16 cellular contexts compared by ENCODE assay signal in the genomic region with DNA sequence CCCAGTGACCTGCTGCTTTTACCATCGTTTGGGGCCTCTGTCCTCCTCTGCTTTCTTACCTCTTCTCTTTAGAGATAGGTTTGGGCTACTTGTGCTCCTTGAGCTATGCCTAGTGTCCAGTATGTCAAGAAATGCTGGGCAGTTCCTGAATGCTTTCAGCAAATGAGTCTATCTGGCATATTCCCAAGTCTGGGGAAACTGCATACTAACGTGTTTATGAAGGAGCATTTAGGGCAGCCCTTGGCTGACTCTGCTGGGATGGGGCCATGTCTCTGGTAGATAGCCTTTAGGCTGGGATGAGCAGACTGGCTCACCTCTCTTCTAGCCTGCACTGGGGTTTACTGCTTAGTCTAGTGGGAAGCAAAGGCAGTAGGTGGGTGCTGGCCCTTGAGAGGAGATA. TPM values are rescaled to one million over a fixed set of nuclear protein-coding genes. Genes with fewer than 3 reads are reported as not detected.
DNase-seq lines count a peak whose midpoint lies in the region; ATAC-seq and TF ChIP-seq lines count a peak whose summit lies in the region.
"Had no signal": no experiment of that assay in that cellular context is flagged by ENCODE, and none has a peak within 500 bp of the region (broad histone marks: within the 10 kb centered on the region; RNA-seq: fewer than 3 reads in every experiment).

No MANE protein-coding gene starts in this region.

- in situ Hi-C loops in brain microvascular endothelial cell (cut with HindIII; ENCODE audit: low pct_ligation_motif_present, low sequenced_read_pairs): no loop called here

- H3K27me3 ChIP-seq in left ventricle myocardium inferior (ENCODE audit: low read depth) (no peaks in the 10 kb centered on the region), brain microvascular endothelial cell (replicated peaks) (no peaks in the 10 kb centered on the region)
- H3K27me3 ChIP-seq: heart left ventricle, upper lobe of left lung had no signal

- WGBS in urinary bladder: 20% methylated on average over 2 of the region's 2 CpGs

- peak overlapping the region; percentile 22 for H3K27ac ChIP-seq in left ventricle myocardium inferior (replicated peaks)
- no peak overlapping the region for H3K27ac ChIP-seq in brain microvascular endothelial cell
- peak overlapping the region; percentile 12 for H3K27ac ChIP-seq in urinary bladder (ENCODE audit: low read depth)
- H3K27ac ChIP-seq: heart left ventricle, upper lobe of left lung had no signal

- H3K36me3 ChIP-seq in left ventricle myocardium inferior (peaks cover 34% of the 10 kb centered on the region), brain microvascular endothelial cell (replicated peaks) (no peaks in the 10 kb centered on the region), urinary bladder (ENCODE audit: insufficient read depth) (no peaks in the 10 kb centered on the region)

- H3K4me3 ChIP-seq in left ventricle myocardium inferior (no peak overlapping the region), brain microvascular endothelial cell (ENCODE audit: low read depth, low read length) (no peak overlapping the region), urinary bladder (ENCODE audit: low read depth, low read length) (no peak overlapping the region)
- H3K4me3 ChIP-seq: heart left ventricle, upper lobe of left lung had no signal

- ATAC-seq in left ventricle myocardium superior (no peak), GM21526 (IDR thresholded peaks at IDR 0.05; ENCODE audit: low FRiP score, unreplicated experiment) (no peak)
- ATAC-seq: HCT116, heart left ventricle, left colon had no signal

- TF ChIP-seq CTCF in left ventricle myocardium inferior (IDR thresholded peaks at IDR 0.05; ENCODE audit: borderline replicate concordance) (no peak), brain microvascular endothelial cell (IDR thresholded peaks at IDR 0.05; ENCODE audit: low read depth, low read length, missing control alignments) (no peak)

- DNase-seq in left ventricle myocardium inferior (no peak), left ventricle myocardium superior (no peak), brain microvascular endothelial cell (peak; percentile 41), iris pigment epithelial cell (ENCODE audit: low read depth) (peak; percentile 88), GF-D8 (lab: John Stamatoyannopoulos, UW) (no peak)
- DNase-seq in stimulated activated CD8-positive, alpha-beta memory T cell treated with anti-CD3 and anti-CD28 coated beads, Interleukin-4, amount 100 ng/mL, for 48 hours: no peak
- DNase-seq: activated CD8-positive, alpha-beta memory T cell treated with anti-CD3 and anti-CD28 coated beads, Interleukin-2, amount 50 U/mL, for 48 hours; DND-41; heart left ventricle; left colon; NCI-H2171 treated with DMSO at 0.1 percent for 48 hours; small intestine; upper lobe of left lung had no signal

- intact Hi-C loops in left ventricle myocardium inferior (cut with micrococcal nuclease): no loop called here
- intact Hi-C loops in left ventricle myocardium superior (cut with micrococcal nuclease): no loop called here

- H3K9me3 ChIP-seq in left ventricle myocardium inferior (replicated peaks): no peaks in the 10 kb centered on the region
- H3K9me3 ChIP-seq: heart left ventricle, upper lobe of left lung had no signal

- H3K4me1 ChIP-seq in left ventricle myocardium inferior: peaks cover 67% of the 10 kb centered on the region
- peaks cover 3% of the 10 kb centered on the region for H3K4me1 ChIP-seq in urinary bladder (ENCODE audit: insufficient read depth)

RNA-seq across cellular contexts. Expression of a gene that starts 43.7 kb away (rescaled TPM):
- total RNA-seq in left ventricle myocardium inferior (3.2 TPM), left ventricle myocardium superior (3.3 TPM), urinary bladder (0.26 TPM)
- 8.3 TPM for polyA plus RNA-seq in urinary bladder

Comparison
In these comparisons a context has a peak if more than half of its experiments do, and no peak if none do; other contexts are left out.
1. DNase-seq: peak in brain microvascular endothelial cell (single experiment) and iris pigment epithelial cell (single experiment); none in left ventricle myocardium inferior (single experiment), left ventricle myocardium superior (single experiment), stimulated activated CD8-positive, alpha-beta memory T cell treated with anti-CD3 and anti-CD28 coated beads, Interleukin-4, amount 100 ng/mL, for 48 hours (single experiment) and GF-D8 (single experiment).